In the genomic region with DNA sequence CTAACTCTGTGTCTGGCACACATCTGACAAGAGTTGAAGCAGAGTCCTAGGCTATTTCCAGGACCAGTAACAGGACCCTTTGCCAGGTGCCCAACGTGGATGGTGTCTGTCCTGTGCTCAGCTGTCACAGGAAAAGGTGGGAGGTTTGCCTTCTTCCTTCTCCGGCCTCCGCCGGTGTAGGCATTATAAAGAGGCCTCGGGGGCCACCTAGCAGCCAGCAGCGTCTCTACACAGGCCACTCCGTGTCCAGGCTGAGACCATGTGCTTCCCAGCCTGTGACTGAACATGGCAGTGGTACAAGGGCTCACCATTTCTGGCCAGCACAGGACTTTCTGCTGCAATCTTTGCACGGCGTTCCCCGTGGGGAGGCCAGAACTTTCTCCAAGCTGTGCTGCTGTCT, we compare ENCODE assay signal across 9 cellular contexts.
DNase-seq lines count a peak whose midpoint lies in the region; ATAC-seq and TF ChIP-seq lines count a peak whose summit lies in the region.
"Had no signal": no experiment of that assay in that cellular context is flagged by ENCODE, and none has a peak within 500 bp of the region (broad histone marks: within the 10 kb centered on the region; RNA-seq: fewer than 3 reads in every experiment).

No MANE protein-coding gene starts in this region.

- no peaks in the 10 kb centered on the region for H3K27me3 ChIP-seq in mesendoderm (ENCODE audit: insufficient read depth, low read length, poor library complexity)

- no peak overlapping the region for H3K18ac ChIP-seq in mesendoderm (ENCODE audit: low read length)

- no peaks in the 10 kb centered on the region for H3K79me2 ChIP-seq in mesendoderm (ENCODE audit: control insufficient read depth, insufficient read depth, low read length)

- H3K4me1 ChIP-seq in mesendoderm (ENCODE audit: control insufficient read depth, low read depth, low read length), result no peaks in the 10 kb centered on the region

- H3K9ac ChIP-seq in mesendoderm (ENCODE audit: low read length), result no peak overlapping the region

- no peak overlapping the region for H3K23ac ChIP-seq in mesendoderm (ENCODE audit: low read length)

- H3K4ac ChIP-seq in mesendoderm (ENCODE audit: low read depth, low read length), result no peak overlapping the region

- H2BK15ac ChIP-seq in mesendoderm (replicated peaks; ENCODE audit: low read depth), result no peak overlapping the region

- no CpG with 5 or more reads among the region's 10 CpGs for WGBS in mesendoderm (ENCODE audit: extremely low coverage, insufficient coverage, low lambda C conversion rate)

- H3K36me3 ChIP-seq in mesendoderm (ENCODE audit: control insufficient read depth, insufficient read depth, low read length), result no peaks in the 10 kb centered on the region

- H2AK5ac ChIP-seq in mesendoderm (ENCODE audit: low read length), result no peak overlapping the region

- no peak overlapping the region for H3K4me3 ChIP-seq in mesendoderm (ENCODE audit: low read length)

- no peak overlapping the region for H2BK5ac ChIP-seq in mesendoderm (ENCODE audit: low read length)

- H3K79me1 ChIP-seq in mesendoderm (ENCODE audit: low read length), result no peaks in the 10 kb centered on the region

- no peak overlapping the region for H3K27ac ChIP-seq in mesendoderm (ENCODE audit: low read depth, low read length)

- peak; percentile 33 for TF ChIP-seq CTCF in AG09319 (IDR thresholded peaks at IDR 0.05; ENCODE audit: low read depth, low read length)

- H3K56ac ChIP-seq in mesendoderm (ENCODE audit: low read length), result peak overlapping the region; percentile 11

- H3K4me2 ChIP-seq in mesendoderm (ENCODE audit: low read length), result no peak overlapping the region

- ATAC-seq in GM19463 (IDR thresholded peaks at IDR 0.05; ENCODE audit: unreplicated experiment), result no peak

- H4K8ac ChIP-seq in mesendoderm (ENCODE audit: low read depth, low read length), result no peak overlapping the region

- no peak overlapping the region for H2BK120ac ChIP-seq in mesendoderm (ENCODE audit: low read depth, low read length)

- H4K5ac ChIP-seq in mesendoderm (ENCODE audit: low read length), result no peak overlapping the region

- DNase-seq in AG09319 (ENCODE audit: extremely low read depth, low read depth) (no peak), HuH-7.5 (ENCODE audit: low spot score) (peak; percentile 57), dermis microvascular lymphatic vessel endothelial cell (ENCODE audit: low read depth in 2 of 2) (peak; percentile 7 to 49), mesendoderm (peak; percentile 22), SIG-M5 treated with dmso at 0.1 percent for 504 hours (lab: John Stamatoyannopoulos, UW; ENCODE audit: unreplicated experiment) (no peak), NCI-H2196 treated with DMSO at 0.1 percent for 48 hours (lab: John Stamatoyannopoulos, UW; ENCODE audit: unreplicated experiment) (no peak)
- DNase-seq in stimulated activated CD4-positive, alpha-beta T cell treated with anti-CD3 and anti-CD28 coated beads, Interleukin-2, amount 100 ng/mL, for 48 hours, result no peak
- DNase-seq: activated naive CD4-positive, alpha-beta T cell treated with Interleukin-2 at 50 U/mL for 16 hours had no signal

Comparison
In these comparisons a context has a peak if more than half of its experiments do, and no peak if none do; other contexts are left out.
1. DNase-seq: peak in HuH-7.5 (single experiment), dermis microvascular lymphatic vessel endothelial cell (2 of 2) and mesendoderm (single experiment); none in AG09319 (single experiment), stimulated activated CD4-positive, alpha-beta T cell treated with anti-CD3 and anti-CD28 coated beads, Interleukin-2, amount 100 ng/mL, for 48 hours (0 of 2), SIG-M5 treated with dmso at 0.1 percent for 504 hours (single experiment) and NCI-H2196 treated with DMSO at 0.1 percent for 48 hours (single experiment).